2 cellular contexts compared by ENCODE assay signal in the genomic region with DNA sequence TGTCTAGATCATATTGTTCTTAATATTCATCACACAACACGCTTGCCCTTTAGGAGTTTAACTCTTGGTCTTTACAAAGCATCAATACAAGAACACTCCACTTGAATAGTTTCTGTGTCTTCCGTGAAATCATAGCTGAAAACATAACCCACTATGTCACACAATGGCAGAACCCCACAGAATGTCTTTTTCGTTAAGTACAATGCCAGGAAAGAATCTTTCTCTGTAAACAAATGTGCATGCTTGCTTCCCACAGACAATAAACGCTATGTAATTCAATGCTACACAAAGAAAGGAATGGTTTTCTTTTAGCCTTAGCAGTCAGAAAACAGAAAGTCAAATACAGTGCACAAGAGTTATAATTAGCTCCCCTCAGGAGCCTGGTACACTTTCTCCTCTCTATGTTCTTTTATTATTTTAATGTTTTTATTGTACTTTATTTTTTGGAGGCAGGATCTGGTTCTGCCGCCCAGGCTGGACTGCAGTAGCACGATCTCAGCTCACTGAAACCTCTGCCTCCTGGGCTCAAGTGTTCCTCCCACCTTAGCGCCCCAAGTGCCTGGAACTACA.
TF ChIP-seq lines count a peak whose summit lies in the region.

No MANE protein-coding gene starts in this region.

TF ChIP-seq in GM23338, 12 proteins besides CTCF, POLR2A, EP300 and RAD21 (continued from another document):
- TF ChIP-seq, protein P1, sequence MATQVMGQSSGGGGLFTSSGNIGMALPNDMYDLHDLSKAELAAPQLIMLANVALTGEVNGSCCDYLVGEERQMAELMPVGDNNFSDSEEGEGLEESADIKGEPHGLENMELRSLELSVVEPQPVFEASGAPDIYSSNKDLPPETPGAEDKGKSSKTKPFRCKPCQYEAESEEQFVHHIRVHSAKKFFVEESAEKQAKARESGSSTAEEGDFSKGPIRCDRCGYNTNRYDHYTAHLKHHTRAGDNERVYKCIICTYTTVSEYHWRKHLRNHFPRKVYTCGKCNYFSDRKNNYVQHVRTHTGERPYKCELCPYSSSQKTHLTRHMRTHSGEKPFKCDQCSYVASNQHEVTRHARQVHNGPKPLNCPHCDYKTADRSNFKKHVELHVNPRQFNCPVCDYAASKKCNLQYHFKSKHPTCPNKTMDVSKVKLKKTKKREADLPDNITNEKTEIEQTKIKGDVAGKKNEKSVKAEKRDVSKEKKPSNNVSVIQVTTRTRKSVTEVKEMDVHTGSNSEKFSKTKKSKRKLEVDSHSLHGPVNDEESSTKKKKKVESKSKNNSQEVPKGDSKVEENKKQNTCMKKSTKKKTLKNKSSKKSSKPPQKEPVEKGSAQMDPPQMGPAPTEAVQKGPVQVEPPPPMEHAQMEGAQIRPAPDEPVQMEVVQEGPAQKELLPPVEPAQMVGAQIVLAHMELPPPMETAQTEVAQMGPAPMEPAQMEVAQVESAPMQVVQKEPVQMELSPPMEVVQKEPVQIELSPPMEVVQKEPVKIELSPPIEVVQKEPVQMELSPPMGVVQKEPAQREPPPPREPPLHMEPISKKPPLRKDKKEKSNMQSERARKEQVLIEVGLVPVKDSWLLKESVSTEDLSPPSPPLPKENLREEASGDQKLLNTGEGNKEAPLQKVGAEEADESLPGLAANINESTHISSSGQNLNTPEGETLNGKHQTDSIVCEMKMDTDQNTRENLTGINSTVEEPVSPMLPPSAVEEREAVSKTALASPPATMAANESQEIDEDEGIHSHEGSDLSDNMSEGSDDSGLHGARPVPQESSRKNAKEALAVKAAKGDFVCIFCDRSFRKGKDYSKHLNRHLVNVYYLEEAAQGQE (IDR thresholded peaks at IDR 0.05; ENCODE audit: unreplicated experiment) = no peak
- TF ChIP-seq ZNF331 (CRISPR knock-in tag; IDR thresholded peaks at IDR 0.05; ENCODE audit: low read depth) = no peak
- TF ChIP-seq EZH2phosphoT487 (IDR thresholded peaks at IDR 0.05; ENCODE audit: unreplicated experiment) = no peak
- TF ChIP-seq, protein P2, sequence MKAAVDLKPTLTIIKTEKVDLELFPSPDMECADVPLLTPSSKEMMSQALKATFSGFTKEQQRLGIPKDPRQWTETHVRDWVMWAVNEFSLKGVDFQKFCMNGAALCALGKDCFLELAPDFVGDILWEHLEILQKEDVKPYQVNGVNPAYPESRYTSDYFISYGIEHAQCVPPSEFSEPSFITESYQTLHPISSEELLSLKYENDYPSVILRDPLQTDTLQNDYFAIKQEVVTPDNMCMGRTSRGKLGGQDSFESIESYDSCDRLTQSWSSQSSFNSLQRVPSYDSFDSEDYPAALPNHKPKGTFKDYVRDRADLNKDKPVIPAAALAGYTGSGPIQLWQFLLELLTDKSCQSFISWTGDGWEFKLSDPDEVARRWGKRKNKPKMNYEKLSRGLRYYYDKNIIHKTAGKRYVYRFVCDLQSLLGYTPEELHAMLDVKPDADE (IDR thresholded peaks at IDR 0.05) = no peak

TF ChIP-seq in K562, 482 proteins besides CTCF, POLR2A, EP300 and RAD21 (continued from another document):
- TF ChIP-seq, protein P3, sequence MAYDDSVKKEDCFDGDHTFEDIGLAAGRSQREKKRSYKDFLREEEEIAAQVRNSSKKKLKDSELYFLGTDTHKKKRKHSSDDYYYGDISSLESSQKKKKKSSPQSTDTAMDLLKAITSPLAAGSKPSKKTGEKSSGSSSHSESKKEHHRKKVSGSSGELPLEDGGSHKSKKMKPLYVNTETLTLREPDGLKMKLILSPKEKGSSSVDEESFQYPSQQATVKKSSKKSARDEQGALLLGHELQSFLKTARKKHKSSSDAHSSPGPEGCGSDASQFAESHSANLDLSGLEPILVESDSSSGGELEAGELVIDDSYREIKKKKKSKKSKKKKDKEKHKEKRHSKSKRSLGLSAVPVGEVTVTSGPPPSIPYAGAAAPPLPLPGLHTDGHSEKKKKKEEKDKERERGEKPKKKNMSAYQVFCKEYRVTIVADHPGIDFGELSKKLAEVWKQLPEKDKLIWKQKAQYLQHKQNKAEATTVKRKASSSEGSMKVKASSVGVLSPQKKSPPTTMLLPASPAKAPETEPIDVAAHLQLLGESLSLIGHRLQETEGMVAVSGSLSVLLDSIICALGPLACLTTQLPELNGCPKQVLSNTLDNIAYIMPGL (CRISPR knock-in tag; IDR thresholded peaks at IDR 0.05) = no peak
- TF ChIP-seq CCNT2 (IDR thresholded peaks at IDR 0.05; ENCODE audit: borderline replicate concordance, extremely low read depth, insufficient read length, low read depth, low read length) (no peak), BMI1 (IDR thresholded peaks at IDR 0.05; ENCODE audit: low read length) (no peak), RBM17 (IDR thresholded peaks at IDR 0.05; ENCODE audit: borderline replicate concordance, low read depth, low read length) (no peak), RBM22 (IDR thresholded peaks at IDR 0.05; ENCODE audit: low read depth, low read length, poor library complexity, severe bottlenecking) (no peak), ZFP30 (CRISPR knock-in tag; IDR thresholded peaks at IDR 0.05; ENCODE audit: borderline replicate concordance) (no peak), SRSF1 (IDR thresholded peaks at IDR 0.05; ENCODE audit: low read depth, low read length) (no peak), ETV5 (CRISPR knock-in tag; IDR thresholded peaks at IDR 0.05; ENCODE audit: low read depth) (no peak), ZZZ3 (IDR thresholded peaks at IDR 0.05) (no peak), ZNF830 (CRISPR knock-in tag; IDR thresholded peaks at IDR 0.05) (no peak)
- TF ChIP-seq, protein P4, sequence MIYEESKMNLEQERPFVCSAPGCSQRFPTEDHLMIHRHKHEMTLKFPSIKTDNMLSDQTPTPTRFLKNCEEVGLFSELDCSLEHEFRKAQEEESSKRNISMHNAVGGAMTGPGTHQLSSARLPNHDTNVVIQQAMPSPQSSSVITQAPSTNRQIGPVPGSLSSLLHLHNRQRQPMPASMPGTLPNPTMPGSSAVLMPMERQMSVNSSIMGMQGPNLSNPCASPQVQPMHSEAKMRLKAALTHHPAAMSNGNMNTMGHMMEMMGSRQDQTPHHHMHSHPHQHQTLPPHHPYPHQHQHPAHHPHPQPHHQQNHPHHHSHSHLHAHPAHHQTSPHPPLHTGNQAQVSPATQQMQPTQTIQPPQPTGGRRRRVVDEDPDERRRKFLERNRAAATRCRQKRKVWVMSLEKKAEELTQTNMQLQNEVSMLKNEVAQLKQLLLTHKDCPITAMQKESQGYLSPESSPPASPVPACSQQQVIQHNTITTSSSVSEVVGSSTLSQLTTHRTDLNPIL (CRISPR knock-in tag; IDR thresholded peaks at IDR 0.05) = no peak
- TF ChIP-seq, protein P5, sequence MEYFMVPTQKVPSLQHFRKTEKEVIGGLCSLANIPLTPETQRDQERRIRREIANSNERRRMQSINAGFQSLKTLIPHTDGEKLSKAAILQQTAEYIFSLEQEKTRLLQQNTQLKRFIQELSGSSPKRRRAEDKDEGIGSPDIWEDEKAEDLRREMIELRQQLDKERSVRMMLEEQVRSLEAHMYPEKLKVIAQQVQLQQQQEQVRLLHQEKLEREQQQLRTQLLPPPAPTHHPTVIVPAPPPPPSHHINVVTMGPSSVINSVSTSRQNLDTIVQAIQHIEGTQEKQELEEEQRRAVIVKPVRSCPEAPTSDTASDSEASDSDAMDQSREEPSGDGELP (CRISPR knock-in tag; IDR thresholded peaks at IDR 0.05; ENCODE audit: borderline replicate concordance) = no peak
